14 cellular contexts compared by ENCODE assay signal in the genomic region with DNA sequence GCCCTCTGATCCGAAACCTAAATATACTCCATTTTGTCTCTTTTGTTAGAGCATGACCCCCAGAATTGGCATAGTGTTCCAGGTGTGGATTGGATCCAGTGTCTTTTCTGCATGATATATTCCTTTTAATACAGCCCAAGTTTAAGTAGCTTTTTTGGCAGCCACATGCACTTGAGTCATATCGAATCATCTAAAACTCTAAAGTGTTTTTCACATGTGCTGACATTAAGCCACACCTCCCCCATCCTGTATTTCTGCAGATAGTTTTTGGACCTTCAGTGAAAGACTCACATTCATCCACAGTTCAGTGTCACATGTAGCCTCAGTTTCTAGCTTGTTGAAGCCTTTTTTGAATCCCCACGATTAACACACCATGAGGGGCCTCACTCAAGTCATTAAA. TPM values are rescaled to one million over a fixed set of nuclear protein-coding genes. Genes with fewer than 3 reads are reported as not detected.
DNase-seq lines count a peak whose midpoint lies in the region; ATAC-seq and TF ChIP-seq lines count a peak whose summit lies in the region.
"Had no signal": no experiment of that assay in that cellular context is flagged by ENCODE, and none has a peak within 500 bp of the region (broad histone marks: within the 10 kb centered on the region; RNA-seq: fewer than 3 reads in every experiment).

No MANE protein-coding gene starts in this region.

- H2BK5ac ChIP-seq in neuronal stem cell (ENCODE audit: low read length) = no peak overlapping the region

- H2AFZ ChIP-seq in neuronal stem cell (ENCODE audit: low read length) = no peak overlapping the region

- no peaks in the 10 kb centered on the region for H3K79me1 ChIP-seq in neuronal stem cell (ENCODE audit: low read depth, low read length)

- TF ChIP-seq CTCF in chondrocyte (IDR thresholded peaks at IDR 0.05) (no peak), progenitor cell of endocrine pancreas (IDR thresholded peaks at IDR 0.05; ENCODE audit: unreplicated experiment) (no peak)

- H2BK15ac ChIP-seq in neuronal stem cell (ENCODE audit: low read length) = no peak overlapping the region

- no peak overlapping the region for H4K91ac ChIP-seq in neuronal stem cell (ENCODE audit: low read depth, low read length, poor library complexity)

- H3K4ac ChIP-seq in neuronal stem cell (ENCODE audit: low read length) = no peak overlapping the region

- no peaks in the 10 kb centered on the region for H3K9me3 Mint-ChIP-seq in chondrocyte (ENCODE audit: low read depth)
- H3K9me3 Mint-ChIP-seq in progenitor cell of endocrine pancreas (ENCODE audit: low read depth) = no peaks in the 10 kb centered on the region
- H3K9me3 Mint-ChIP-seq: IgD-negative memory B cell had no signal

- H2BK120ac ChIP-seq in neuronal stem cell (ENCODE audit: low read depth, low read length) = no peak overlapping the region

- H3K23ac ChIP-seq in neuronal stem cell (ENCODE audit: low read depth, low read length, poor library complexity) = no peak overlapping the region

- no peak overlapping the region for H3K18ac ChIP-seq in neuronal stem cell (ENCODE audit: low read length)

- no CpG with 5 or more reads among the region's 3 CpGs for WGBS in neuronal stem cell (ENCODE audit: extremely low coverage in 2 of 2, insufficient read length in 2 of 2, insufficient replicate concordance in 1 of 2), 2 donors

- no peak overlapping the region for H2AK5ac ChIP-seq in neuronal stem cell (ENCODE audit: low read depth, low read length)

- no peaks in the 10 kb centered on the region for H3K27me3 ChIP-seq in neuronal stem cell (ENCODE audit: control insufficient read depth in 3 of 3, insufficient read depth in 3 of 3, low read depth in 1 of 3, low read length in 3 of 3)
- H3K27me3 ChIP-seq: pancreas had no signal

- peaks cover 0 to 4% of the 10 kb centered on the region in 2 donors for H3K9me3 ChIP-seq in neuronal stem cell (replicated peaks in 1 of 2; ENCODE audit: control insufficient read depth in 2 of 2, insufficient read depth in 1 of 2, low read depth in 1 of 2, low read length in 2 of 2)
- H3K9me3 ChIP-seq: pancreas had no signal

- H2BK12ac ChIP-seq in neuronal stem cell (ENCODE audit: low read length) = no peak overlapping the region

- H3K27me3 Mint-ChIP-seq in chondrocyte (ENCODE audit: low read depth) (no peaks in the 10 kb centered on the region), progenitor cell of endocrine pancreas (no peaks in the 10 kb centered on the region)
- H3K27me3 Mint-ChIP-seq: IgD-negative memory B cell had no signal

- no peaks in the 10 kb centered on the region for H3K36me3 ChIP-seq in neuronal stem cell (replicated peaks in 1 of 2; ENCODE audit: control insufficient read depth in 2 of 2, insufficient read depth in 2 of 2, low read length in 2 of 2)
- H3K36me3 ChIP-seq: pancreas had no signal

- H3K4me3 Mint-ChIP-seq in chondrocyte (ENCODE audit: unreplicated experiment) (no peak overlapping the region), progenitor cell of endocrine pancreas (ENCODE audit: low read depth) (no peak overlapping the region)
- H3K4me3 Mint-ChIP-seq: IgD-negative memory B cell had no signal

- H3K4me3 ChIP-seq in neuronal stem cell (ENCODE audit: low read length in 2 of 2) = no peak overlapping the region
- H3K4me3 ChIP-seq: pancreas, SK-N-MC had no signal

- peaks cover 7 to 12% of the 10 kb centered on the region in 2 donors for H3K4me1 ChIP-seq in neuronal stem cell (ENCODE audit: control insufficient read depth in 2 of 2, insufficient read depth in 1 of 2, low read depth in 1 of 2, low read length in 2 of 2)
- H3K4me1 ChIP-seq: pancreas had no signal

- peak; percentile 15 for DNase-seq in activated CD4-positive, alpha-beta T cell treated with anti-CD3 and anti-CD28 coated beads for 48 hours
- no peak for DNase-seq in activated CD4-positive, alpha-beta T cell treated with anti-CD3 and anti-CD28 coated beads for 1 hour
- DNase-seq in NCI-H446 (lab: John Stamatoyannopoulos, UW) (peak; percentile 9 to 68), chondrocyte (ENCODE audit: low spot score) (no peak), neuronal stem cell (ENCODE audit: low spot score) (no peak), NCI-H1694 treated with DMSO at 0.1 percent for 48 hours (lab: John Stamatoyannopoulos, UW) (no peak), progenitor cell of endocrine pancreas (ENCODE audit: low spot score, unreplicated experiment) (no peak)
- DNase-seq: AML-193; effector CD4-positive, alpha-beta T cell; NCI-H2171 treated with DMSO at 0.1 percent for 48 hours; pancreas had no signal

- peak overlapping the region; percentile 17 for H3K14ac ChIP-seq in neuronal stem cell (ENCODE audit: low read length)

- peaks cover 34% of the 10 kb centered on the region for H3K4me1 Mint-ChIP-seq in chondrocyte (ENCODE audit: low read depth)
- H3K4me1 Mint-ChIP-seq in progenitor cell of endocrine pancreas (ENCODE audit: low read depth) = peaks cover 27% of the 10 kb centered on the region

- H3K27ac ChIP-seq in neuronal stem cell (replicated peaks; ENCODE audit: low read length) = no peak overlapping the region
- H3K27ac ChIP-seq: pancreas, SK-N-MC had no signal

- no peaks in the 10 kb centered on the region for H3K36me3 Mint-ChIP-seq in chondrocyte (ENCODE audit: low read depth)
- peaks cover 7% of the 10 kb centered on the region for H3K36me3 Mint-ChIP-seq in progenitor cell of endocrine pancreas (ENCODE audit: insufficient read depth)

- no peak overlapping the region for H3K4me2 ChIP-seq in neuronal stem cell (ENCODE audit: insufficient read depth, low read length, poor library complexity, severe bottlenecking)

- no peak for ATAC-seq in GM19452 (IDR thresholded peaks at IDR 0.05; ENCODE audit: unreplicated experiment)
- ATAC-seq: pancreas had no signal

- no peak overlapping the region for H4K8ac ChIP-seq in neuronal stem cell (ENCODE audit: low read depth, low read length)

- H3K27ac Mint-ChIP-seq in chondrocyte (ENCODE audit: unreplicated experiment) (peak overlapping the region; percentile 43), progenitor cell of endocrine pancreas (no peak overlapping the region)
- H3K27ac Mint-ChIP-seq: IgD-negative memory B cell had no signal

- no peak overlapping the region for H3K9ac ChIP-seq in neuronal stem cell (ENCODE audit: low read depth, low read length, poor library complexity)

RNA-seq across cellular contexts. Expression of gene BORCS5, which starts 30.6 kb away (rescaled TPM):
- total RNA-seq in chondrocyte = 9.3 to 12.3 TPM (median 11.3 TPM) in 3 replicates
- 9.3 TPM for polyA plus RNA-seq in neuronal stem cell (2013, experiment 1 of 2)
- 9.9 TPM for polyA plus RNA-seq in neuronal stem cell (2013, experiment 2 of 2)
- total RNA-seq in progenitor cell of endocrine pancreas = 22.0 and 25.2 TPM in 2 replicates

RNA-seq across cellular contexts. Expression of gene MANSC1, which starts 37.5 kb away (rescaled TPM):
- 9.3 to 14.3 TPM (median 12.0 TPM) in 3 replicates for total RNA-seq in chondrocyte
- 9.1 TPM for polyA plus RNA-seq in neuronal stem cell (2013, experiment 1 of 2)
- 8.5 TPM for polyA plus RNA-seq in neuronal stem cell (2013, experiment 2 of 2)
- 30.1 and 30.7 TPM in 2 replicates for total RNA-seq in progenitor cell of endocrine pancreas

Comparison
In these comparisons a context has a peak if more than half of its experiments do, and no peak if none do; other contexts are left out.
1. DNase-seq: peak in activated CD4-positive, alpha-beta T cell treated with anti-CD3 and anti-CD28 coated beads for 48 hours (single experiment) and NCI-H446 (2 of 2); none in activated CD4-positive, alpha-beta T cell treated with anti-CD3 and anti-CD28 coated beads for 1 hour (single experiment), chondrocyte (single experiment), neuronal stem cell (single experiment), NCI-H1694 treated with DMSO at 0.1 percent for 48 hours (single experiment) and progenitor cell of endocrine pancreas (single experiment).